In genomic region chr17:81977211-81978091, GRCh38 we compare ENCODE assay signal across 8 cellular contexts. TPM values are rescaled to one million over a fixed set of nuclear protein-coding genes. Genes with fewer than 3 reads are reported as not detected.
DNase-seq lines count a peak whose midpoint lies in the region; ATAC-seq and TF ChIP-seq lines count a peak whose summit lies in the region.

Gene ASPSCR1 (plus strand): TSS chr17:81977629. CDS start chr17:81977647, 18 bp downstream.

- no peak for TF ChIP-seq CTCF in OCI-LY3 (IDR thresholded peaks at IDR 0.05; ENCODE audit: low read depth, low read length)
- TF ChIP-seq CTCF in epithelial cell of esophagus (IDR thresholded peaks at IDR 0.05; ENCODE audit: insufficient read depth, low read depth, low read length, missing control alignments): no peak
- TF ChIP-seq CTCF in mucosa of descending colon (IDR thresholded peaks at IDR 0.05): no peak

- H3K4me3 ChIP-seq in OCI-LY3 (ENCODE audit: low read length) (peak within 1 kb of the TSS; percentile 94), epithelial cell of esophagus (ENCODE audit: low read length) (peak within 1 kb of the TSS; percentile 81), mucosa of descending colon (peak within 1 kb of the TSS; percentile 55)

- no peaks in the 10 kb centered on the region for H4K20me1 ChIP-seq in OCI-LY3 (ENCODE audit: insufficient read depth, low read length)

- DNase-seq in COR-L47 (lab: John Stamatoyannopoulos, UW): peak; percentile 89
- DNase-seq in HT1080 (ENCODE audit: low read depth): peak; percentile 76
- DNase-seq in activated T-cell treated with anti-CD3 and anti-CD28 coated beads for 1 hour (ENCODE audit: low read depth): peak; percentile 89
- peak; percentile 95 for DNase-seq in epithelial cell of esophagus (ENCODE audit: low read depth)
- peak; percentile 95 for DNase-seq in mucosa of descending colon
- DNase-seq in stimulated activated CD8-positive, alpha-beta memory T cell treated with anti-CD3 and anti-CD28 coated beads, Interleukin-2, amount 100 ng/mL, for 48 hours (ENCODE audit: low read depth in 2 of 2): peak; percentile 86 to 91

- H3K27me3 ChIP-seq in OCI-LY3 (ENCODE audit: low read depth, low read length): no peaks in the 10 kb centered on the region

- H2AFZ ChIP-seq in OCI-LY3 (ENCODE audit: low read depth, low read length): 0 out of 2 replicates have a peak within 1 kb of the TSS, but pooled peaks have one; percentile 54

- H3K79me2 ChIP-seq in OCI-LY3 (ENCODE audit: low read length): peaks cover 4% of the 10 kb centered on the region; the same call in 1 of the 2 replicates

- intact Hi-C loops in mucosa of descending colon (cut with DNase I, micrococcal nuclease): no loop called here

- ATAC-seq in GM21360 (IDR thresholded peaks at IDR 0.05; ENCODE audit: unreplicated experiment): peak; percentile 80
- ATAC-seq in mucosa of descending colon: peak; percentile 98

- H3K36me3 ChIP-seq in OCI-LY3 (replicated peaks; ENCODE audit: low read depth, low read length) (peaks cover 3% of the 10 kb centered on the region), mucosa of descending colon (ENCODE audit: low read depth) (no peaks in the 10 kb centered on the region)

- peaks cover 11% of the 10 kb centered on the region for H3K4me1 ChIP-seq in OCI-LY3 (ENCODE audit: low read length)
- H3K4me1 ChIP-seq in mucosa of descending colon (ENCODE audit: low read depth): no peaks in the 10 kb centered on the region

- peak within 1 kb of the TSS; percentile 96 for H3K4me2 ChIP-seq in OCI-LY3 (ENCODE audit: low read length)

- H3K9me3 ChIP-seq in OCI-LY3 (ENCODE audit: insufficient read depth, low read length): no peaks in the 10 kb centered on the region
- H3K9me3 ChIP-seq in mucosa of descending colon: no peaks in the 10 kb centered on the region

- H3K27ac ChIP-seq in OCI-LY3 (ENCODE audit: low read length): peak within 1 kb of the TSS; percentile 59

- peak within 1 kb of the TSS; percentile 98 for H3K9ac ChIP-seq in OCI-LY3 (ENCODE audit: low read length)

RNA-seq across cellular contexts. Expression of gene ASPSCR1, which starts in this region (rescaled TPM):
- total RNA-seq in HT1080 (2014; rRNA removed; shearing (Covaris generic)): 41.2 and 49.3 TPM in 2 replicates
- 16.9 and 20.8 TPM in 2 replicates for polyA plus RNA-seq in HT1080 (2015; cell fraction: cytosol; rRNA removed)
- 35.4 and 44.6 TPM in 2 replicates for polyA plus RNA-seq in HT1080 (2015; cell fraction: nucleus; rRNA removed)
- total RNA-seq in mucosa of descending colon: 10 to 100 TPM; 33.1 to 35.2 (median 34.5) TPM

Comparison
In these comparisons a context has a peak if more than half of its experiments do, and no peak if none do; other contexts are left out.
1. Peak in every context shown above with its lines: DNase-seq, ATAC-seq, H3K4me3 ChIP-seq and H3K27ac ChIP-seq.